8 cellular contexts compared by ENCODE assay signal in the genomic region with DNA sequence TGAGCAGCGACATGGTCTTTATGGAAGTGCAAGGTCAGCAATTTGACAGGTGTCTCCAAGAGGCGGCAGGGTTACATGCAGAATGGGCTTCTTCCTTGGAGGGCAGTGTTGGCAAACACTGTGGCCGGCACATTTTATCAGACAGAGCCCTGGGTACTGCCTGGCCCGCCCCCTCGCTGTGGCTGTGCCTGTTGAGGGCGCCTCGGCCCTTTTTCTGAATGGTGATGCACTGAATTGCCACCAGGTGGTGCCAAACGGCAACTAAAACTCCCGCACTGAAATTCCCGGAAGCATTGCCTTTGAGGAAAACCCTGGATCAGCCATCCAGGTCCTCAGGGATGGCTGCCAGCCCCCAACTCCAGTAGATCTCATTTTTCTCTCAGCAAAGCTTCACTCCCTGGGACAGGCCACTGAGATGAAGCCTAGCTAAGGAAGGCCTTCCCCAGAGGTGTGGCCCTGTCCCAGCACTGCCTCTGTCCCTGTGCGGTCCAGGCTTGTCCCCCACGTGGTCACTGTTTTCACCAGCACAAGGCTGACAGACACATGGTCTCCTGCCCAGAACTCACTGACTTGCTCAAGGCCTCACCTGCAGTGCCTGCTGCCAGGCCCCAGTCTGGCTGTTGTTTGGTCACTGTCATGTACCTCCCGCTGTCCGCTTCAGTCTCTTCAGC.
A peak's percentile ranks its signal among the peaks of the same experiment; 100 is the strongest.
DNase-seq lines count a peak whose midpoint lies in the region; TF ChIP-seq lines count a peak whose summit lies in the region.

No MANE protein-coding gene starts in this region.

- DNase-seq in DMS153 treated with DMSO at 0.1 percent for 48 hours (lab: John Stamatoyannopoulos, UW; ENCODE audit: unreplicated experiment), result peak; percentile 62
- DNase-seq in HFF-Myc (ENCODE audit: extremely low read depth, low read depth), result peak; percentile 33
- peak; percentile 85 for DNase-seq in NCI-H2196 (lab: John Stamatoyannopoulos, UW; ENCODE audit: unreplicated experiment)
- peak; percentile 44 for DNase-seq in activated CD4-positive, CD25-positive, alpha-beta regulatory T cell treated with anti-CD3 and anti-CD28 coated beads, Interleukin-2, amount 50 U/mL, for 72 hours
- DNase-seq in colonic mucosa, result peak; percentile 60
- peak; percentile 88 for DNase-seq in left kidney (ENCODE audit: low read depth, low spot score)
- peak; percentile 29 to 36 for DNase-seq in stimulated activated CD4-positive, alpha-beta T cell treated with anti-CD3 and anti-CD28 coated beads, Interleukin-4, amount 100 ng/mL, for 48 hours (ENCODE audit: low read depth in 2 of 2)
- DNase-seq in NK-92 treated with Interleukin-12 subunit alpha and Interleukin-12 subunit beta, amount 100 ng/mL, for 24 hours (lab: John Stamatoyannopoulos, UW), result no peak

- peak; percentile 85 for TF ChIP-seq CTCF in HFF-Myc (IDR thresholded peaks at IDR 0.05; ENCODE audit: low read depth, low read length, missing control alignments)
- TF ChIP-seq CTCF in colonic mucosa (IDR thresholded peaks at IDR 0.05), result peak; percentile 88

- H3K27ac ChIP-seq in colonic mucosa, result no peak overlapping the region

- H3K9me3 ChIP-seq in colonic mucosa, result no peaks in the 10 kb centered on the region

- no peak overlapping the region for H3K4me3 ChIP-seq in HFF-Myc (replicated peaks; ENCODE audit: low read depth, low read length)
- no peak overlapping the region for H3K4me3 ChIP-seq in colonic mucosa

- no peaks in the 10 kb centered on the region for H3K4me1 ChIP-seq in colonic mucosa

- H3K27me3 ChIP-seq in colonic mucosa, result no peaks in the 10 kb centered on the region

- H3K36me3 ChIP-seq in colonic mucosa, result no peaks in the 10 kb centered on the region

- H3K9ac ChIP-seq in colonic mucosa (ENCODE audit: low read depth in 2 of 2, low read length in 2 of 2), result no peak overlapping the region

- intact Hi-C loops in colonic mucosa (cut with DNase I), result loop anchor here (2.0 kb wide), 1 partner anchor 95 kb away; no protein-coding TSS in a partner anchor
